In the genomic region with DNA sequence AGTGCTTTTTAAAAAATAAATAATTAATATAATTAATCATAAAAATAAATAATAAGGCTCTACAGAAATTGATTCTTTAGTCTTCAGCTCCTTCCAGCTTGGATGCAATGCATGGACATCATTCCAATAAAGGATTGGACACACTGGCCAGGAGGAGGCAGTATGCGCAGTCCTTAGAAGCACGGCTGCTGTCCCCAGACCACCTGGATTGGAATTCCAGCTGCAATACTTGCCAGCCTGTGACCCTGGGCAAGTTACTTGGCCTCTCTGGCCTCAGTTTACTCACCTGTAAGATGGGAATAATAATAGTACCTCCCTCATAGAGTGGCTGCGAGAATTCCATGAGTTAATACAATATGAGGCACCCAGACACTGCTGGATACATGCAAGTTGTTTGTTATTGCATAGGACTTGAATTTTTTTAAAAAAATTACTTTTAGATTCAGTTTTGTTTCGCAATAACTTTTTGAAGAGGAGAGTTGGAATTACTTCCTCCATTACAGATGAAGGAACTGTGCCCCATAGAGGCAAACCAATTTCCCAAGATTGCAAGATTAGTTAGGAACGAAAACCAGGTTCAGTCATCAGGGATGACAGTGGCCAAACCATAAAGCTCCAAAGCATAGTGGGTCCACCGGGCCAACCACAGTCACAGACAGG, we compare ENCODE assay signal across 1 cellular context.
TF ChIP-seq lines count a peak whose summit lies in the region.

No MANE protein-coding gene starts in this region.

TF ChIP-seq in A549, 52 proteins besides CTCF, POLR2A, EP300 and RAD21 (continued from another document):
- TF ChIP-seq, protein P1, sequence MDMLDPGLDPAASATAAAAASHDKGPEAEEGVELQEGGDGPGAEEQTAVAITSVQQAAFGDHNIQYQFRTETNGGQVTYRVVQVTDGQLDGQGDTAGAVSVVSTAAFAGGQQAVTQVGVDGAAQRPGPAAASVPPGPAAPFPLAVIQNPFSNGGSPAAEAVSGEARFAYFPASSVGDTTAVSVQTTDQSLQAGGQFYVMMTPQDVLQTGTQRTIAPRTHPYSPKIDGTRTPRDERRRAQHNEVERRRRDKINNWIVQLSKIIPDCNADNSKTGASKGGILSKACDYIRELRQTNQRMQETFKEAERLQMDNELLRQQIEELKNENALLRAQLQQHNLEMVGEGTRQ (IDR thresholded peaks at IDR 0.05) = no peak
- TF ChIP-seq, protein P2, sequence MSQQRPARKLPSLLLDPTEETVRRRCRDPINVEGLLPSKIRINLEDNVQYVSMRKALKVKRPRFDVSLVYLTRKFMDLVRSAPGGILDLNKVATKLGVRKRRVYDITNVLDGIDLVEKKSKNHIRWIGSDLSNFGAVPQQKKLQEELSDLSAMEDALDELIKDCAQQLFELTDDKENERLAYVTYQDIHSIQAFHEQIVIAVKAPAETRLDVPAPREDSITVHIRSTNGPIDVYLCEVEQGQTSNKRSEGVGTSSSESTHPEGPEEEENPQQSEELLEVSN (IDR thresholded peaks at IDR 0.05; ENCODE audit: borderline replicate concordance, low read depth) = no peak
- TF ChIP-seq NR3C1 (IDR thresholded peaks at IDR 0.05) = no peak
- 0 out of 3 replicates have a peak, but pooled peaks have one; percentile 10 for TF ChIP-seq SMC3 (IDR thresholded peaks at IDR 0.05)
TF ChIP-seq in A549: peak in this region for 2.
